13 cellular contexts compared by ENCODE assay signal in genomic region chr17:43599835-43600234, GRCh38.
DNase-seq lines count a peak whose midpoint lies in the region; ATAC-seq and TF ChIP-seq lines count a peak whose summit lies in the region.
"Had no signal": no experiment of that assay in that cellular context is flagged by ENCODE, and none has a peak within 500 bp of the region (broad histone marks: within the 10 kb centered on the region; RNA-seq: fewer than 3 reads in every experiment).

No MANE protein-coding gene starts in this region.

- H3K27ac Mint-ChIP-seq in nephron progenitor cell: no peak overlapping the region

- H3K27me3 Mint-ChIP-seq in nephron progenitor cell (ENCODE audit: low read depth, poor library complexity): peaks cover 29% of the 10 kb centered on the region

- H3K4me1 Mint-ChIP-seq in nephron progenitor cell: peaks cover 71% of the 10 kb centered on the region

- peaks cover 12% of the 10 kb centered on the region for H3K9me3 Mint-ChIP-seq in nephron progenitor cell

- DNase-seq in EH (ENCODE audit: low read depth) (peak; percentile 84), NCI-H226 (peak; percentile 65), dedifferentiated amniotic fluid mesenchymal stem cell (ENCODE audit: extremely low spot score) (peak; percentile 59), nephron progenitor cell (no peak), T-helper 1 cell (no peak), DMS53 (lab: John Stamatoyannopoulos, UW) (no peak)
- DNase-seq: erythroblast; Karpas-422; NCI-H510A treated with DMSO at 0.1 percent for 48 hours; pancreas; stimulated activated CD4-positive, alpha-beta T cell treated with anti-CD3 and anti-CD28 coated beads, Interleukin-4, amount 100 ng/mL, for 4 hours had no signal

- no peak for ATAC-seq in HG03108 (IDR thresholded peaks at IDR 0.05; ENCODE audit: unreplicated experiment)
- ATAC-seq in HG03025 (IDR thresholded peaks at IDR 0.05; ENCODE audit: low FRiP score, unreplicated experiment): no peak

- TF ChIP-seq CTCF in nephron progenitor cell (IDR thresholded peaks at IDR 0.05): no peak

- peaks cover 2% of the 10 kb centered on the region for H3K36me3 Mint-ChIP-seq in nephron progenitor cell (ENCODE audit: low read depth)

- H3K4me3 Mint-ChIP-seq in nephron progenitor cell: peak overlapping the region; percentile 0

Comparison
In these comparisons a context has a peak if more than half of its experiments do, and no peak if none do; other contexts are left out.
1. DNase-seq: peak in EH (single experiment), NCI-H226 (single experiment) and dedifferentiated amniotic fluid mesenchymal stem cell (single experiment); none in nephron progenitor cell (single experiment), T-helper 1 cell (0 of 5) and DMS53 (single experiment).